ENCODE assay signal across 9 cellular contexts in genomic region chr9:137187386-137187785, GRCh38. TPM values are rescaled to one million over a fixed set of nuclear protein-coding genes. Genes with fewer than 3 reads are reported as not detected.
A peak's percentile ranks its signal among the peaks of the same experiment; 100 is the strongest.
DNase-seq lines count a peak whose midpoint lies in the region; ATAC-seq and TF ChIP-seq lines count a peak whose summit lies in the region.
"Had no signal": no experiment of that assay in that cellular context is flagged by ENCODE, and none has a peak within 500 bp of the region (broad histone marks: within the 10 kb centered on the region; RNA-seq: fewer than 3 reads in every experiment).

No MANE protein-coding gene starts in this region.

- H3K4me1 ChIP-seq in cardiac muscle cell (ENCODE audit: low read depth) = peaks cover 18% of the 10 kb centered on the region
- H3K4me1 ChIP-seq in mesodermal cell (ENCODE audit: control insufficient read depth, insufficient read depth, low read length, poor library complexity, severe bottlenecking) = peaks cover 21% of the 10 kb centered on the region
- H3K4me1 ChIP-seq in urinary bladder (ENCODE audit: insufficient read depth) = no peaks in the 10 kb centered on the region

- DNase-seq in cardiac muscle cell (ENCODE audit: low read depth in 1 of 2, low spot score in 1 of 2) = no peak
- DNase-seq in Right ventricle myocardium superior = no peak
- DNase-seq in stimulated activated naive CD4-positive, alpha-beta T cell (lab: John Stamatoyannopoulos, UW) = no peak
- DNase-seq: DMS53 had no signal

- H3K9me3 ChIP-seq in cardiac muscle cell (ENCODE audit: low read depth) (no peaks in the 10 kb centered on the region), mesodermal cell (ENCODE audit: control insufficient read depth, low read length) (no peaks in the 10 kb centered on the region)

- H3K27ac ChIP-seq in cardiac muscle cell = no peak overlapping the region
- no peak overlapping the region for H3K27ac ChIP-seq in mesodermal cell (ENCODE audit: low read depth, low read length, severe bottlenecking)
- H3K27ac ChIP-seq in urinary bladder (ENCODE audit: low read depth) = no peak overlapping the region

- H3K4me3 ChIP-seq in cardiac muscle cell = peak overlapping the region; percentile 82
- H3K4me3 ChIP-seq in mesodermal cell (ENCODE audit: extremely low read depth, insufficient read depth, low read length, poor library complexity, severe bottlenecking) = peak overlapping the region; percentile 91
- peak overlapping the region; percentile 70 for H3K4me3 ChIP-seq in urinary bladder (ENCODE audit: low read depth, low read length)

- no peaks in the 10 kb centered on the region for H3K27me3 Mint-ChIP-seq in brain

- no peaks in the 10 kb centered on the region for H3K27me3 ChIP-seq in cardiac muscle cell

- H3K36me3 ChIP-seq in cardiac muscle cell = peaks cover 19% of the 10 kb centered on the region
- peaks cover 51% of the 10 kb centered on the region for H3K36me3 ChIP-seq in mesodermal cell (ENCODE audit: control insufficient read depth, insufficient read depth, low read length)
- H3K36me3 ChIP-seq in urinary bladder (ENCODE audit: insufficient read depth) = peaks cover 5% of the 10 kb centered on the region

- peaks cover 42% of the 10 kb centered on the region for H3K4me1 Mint-ChIP-seq in brain

- WGBS in mesodermal cell (ENCODE audit: insufficient coverage in 2 of 2), 2 experiments = 89 to 95% methylated on average over 15 of the region's 15 CpGs
- WGBS in urinary bladder = 83% methylated on average over 15 of the region's 15 CpGs

- peak overlapping the region; percentile 52 to 94 (median 90) for H3K27ac Mint-ChIP-seq in brain

- intact Hi-C loops in Right ventricle myocardium superior (cut with DNase I) = no loop called here

- peak overlapping the region; percentile 89 to 97 (median 92) for H3K4me3 Mint-ChIP-seq in brain

- no peak for ATAC-seq in Right ventricle myocardium superior (ENCODE audit: poor library complexity)
- ATAC-seq in GM19351 (IDR thresholded peaks at IDR 0.05; ENCODE audit: unreplicated experiment) = no peak
- ATAC-seq in GM21515 (IDR thresholded peaks at IDR 0.05; ENCODE audit: unreplicated experiment) = no peak

- peaks cover 7% of the 10 kb centered on the region for H3K36me3 Mint-ChIP-seq in brain

- TF ChIP-seq CTCF in cardiac muscle cell (IDR thresholded peaks at IDR 0.05; ENCODE audit: low read depth, low read length) (no peak), brain (conservative IDR thresholded peaks at IDR 0.05) (no peak)

- H3K9me3 Mint-ChIP-seq in brain = no peaks in the 10 kb centered on the region

RNA-seq across cellular contexts. Expression of gene ANAPC2, which starts 1.0 kb away (rescaled TPM):
- total RNA-seq in cardiac muscle cell = 29.8 and 42.8 TPM in 2 replicates
- 15.5 and 17.9 TPM in 2 replicates for polyA plus RNA-seq in cardiac muscle cell
- total RNA-seq in Right ventricle myocardium superior = 33.9 TPM
- polyA plus RNA-seq in brain (ENCODE audit: insufficient read depth, low read depth, low replicate concordance) = 36.9 TPM
- 27.1 TPM for polyA plus RNA-seq in mesodermal cell (2013, experiment 1 of 2)
- polyA plus RNA-seq in mesodermal cell (2013, experiment 2 of 2) = 22.2 TPM
- 18.6 TPM for total RNA-seq in urinary bladder
- polyA plus RNA-seq in urinary bladder = 40.3 TPM

RNA-seq across cellular contexts. Expression of gene SSNA1, which starts 1.1 kb away (rescaled TPM):
- total RNA-seq in cardiac muscle cell = 64.5 and 90.3 TPM in 2 replicates
- 77.9 and 110 TPM in 2 replicates for polyA plus RNA-seq in cardiac muscle cell
- total RNA-seq in Right ventricle myocardium superior = 73.7 TPM
- 173 TPM for polyA plus RNA-seq in brain (ENCODE audit: insufficient read depth, low read depth, low replicate concordance)
- polyA plus RNA-seq in mesodermal cell (2013, experiment 1 of 2) = 54.3 TPM
- 48.4 TPM for polyA plus RNA-seq in mesodermal cell (2013, experiment 2 of 2)
- 21.4 TPM for total RNA-seq in urinary bladder
- 94.1 TPM for polyA plus RNA-seq in urinary bladder

RNA-seq across cellular contexts. Expression of gene TPRN, which starts 13.2 kb away (rescaled TPM):
- total RNA-seq in cardiac muscle cell (26.4 and 31.2 TPM in 2 replicates), Right ventricle myocardium superior (19.0 TPM), urinary bladder (3.0 TPM)
- polyA plus RNA-seq in cardiac muscle cell (34.7 and 44.8 TPM in 2 replicates), brain (ENCODE audit: insufficient read depth, low read depth, low replicate concordance) (72.3 TPM), urinary bladder (9.3 TPM)
- polyA plus RNA-seq in mesodermal cell (2013, experiment 1 of 2) = 13.7 TPM
- polyA plus RNA-seq in mesodermal cell (2013, experiment 2 of 2) = 26.8 TPM

RNA-seq across cellular contexts. Expression of gene TMEM210, which starts 15.5 kb away (rescaled TPM):
- total RNA-seq in cardiac muscle cell = not detected in 2 replicates
- not detected in 2 replicates for polyA plus RNA-seq in cardiac muscle cell
- total RNA-seq in Right ventricle myocardium superior = not detected
- polyA plus RNA-seq in brain (ENCODE audit: insufficient read depth, low read depth, low replicate concordance) = not detected
- not detected for polyA plus RNA-seq in mesodermal cell (2013, experiment 1 of 2)
- polyA plus RNA-seq in mesodermal cell (2013, experiment 2 of 2) = not detected
- total RNA-seq in urinary bladder = not detected
- polyA plus RNA-seq in urinary bladder = not detected

RNA-seq across cellular contexts. Expression of gene LRRC26, which starts 17.5 kb away (rescaled TPM):
- not detected in 2 replicates for total RNA-seq in cardiac muscle cell
- polyA plus RNA-seq in cardiac muscle cell = 1.4 and 2.3 TPM in 2 replicates
- not detected for total RNA-seq in Right ventricle myocardium superior
- 0.80 TPM for polyA plus RNA-seq in brain (ENCODE audit: insufficient read depth, low read depth, low replicate concordance)
- polyA plus RNA-seq in mesodermal cell (2013, experiment 1 of 2) = not detected
- not detected for polyA plus RNA-seq in mesodermal cell (2013, experiment 2 of 2)
- not detected for total RNA-seq in urinary bladder
- not detected for polyA plus RNA-seq in urinary bladder
